2 cellular contexts compared by ENCODE assay signal in the genomic region with DNA sequence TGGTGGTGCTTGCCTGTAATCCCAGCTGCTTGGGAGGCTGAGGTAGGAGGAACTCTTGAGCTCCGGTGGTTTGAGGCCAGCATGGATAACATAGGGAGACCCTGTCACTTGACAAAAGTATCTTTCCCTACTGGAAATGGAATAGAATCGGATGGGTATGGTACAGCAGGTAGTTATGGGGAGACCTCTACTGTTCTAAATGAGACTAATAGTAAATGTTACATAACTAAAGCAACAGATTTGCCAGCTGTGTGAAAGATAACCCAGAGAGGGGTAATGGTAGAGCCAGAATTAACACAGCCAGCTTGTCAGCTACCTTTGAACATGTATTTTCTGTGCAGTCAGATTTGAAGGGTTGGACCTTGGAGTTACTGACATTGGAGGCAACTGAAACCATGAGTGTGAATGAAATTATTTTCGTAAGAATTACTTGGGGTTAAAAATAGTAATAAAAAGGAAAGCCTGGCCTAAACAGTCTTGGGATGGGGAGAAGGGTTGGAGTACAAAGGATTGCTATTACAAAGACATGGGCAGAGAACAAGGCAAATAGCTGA.
TF ChIP-seq lines count a peak whose summit lies in the region.

No MANE protein-coding gene starts in this region.

TF ChIP-seq in HEK293, 187 proteins besides CTCF, POLR2A, EP300 and RAD21:
- no peak for TF ChIP-seq ZNF549 (tag by site-specific recombination; IDR thresholded peaks at IDR 0.05)
- peak; percentile 70 for TF ChIP-seq ZNF664 (tag by site-specific recombination; IDR thresholded peaks at IDR 0.05)
- no peak for TF ChIP-seq ZNF10 (tag by site-specific recombination; IDR thresholded peaks at IDR 0.05)
- no peak for TF ChIP-seq ZNF701 (tag by site-specific recombination; IDR thresholded peaks at IDR 0.05)
- TF ChIP-seq GLIS2 (tag by site-specific recombination; IDR thresholded peaks at IDR 0.05) = no peak
- TF ChIP-seq ZNF423 (tag by site-specific recombination; IDR thresholded peaks at IDR 0.05) = no peak
- TF ChIP-seq ZNF654 (tag by site-specific recombination; IDR thresholded peaks at IDR 0.05; ENCODE audit: low read depth) = peak; percentile 54

TF ChIP-seq in liver, 16 proteins besides CTCF, POLR2A, EP300 and RAD21:
- TF ChIP-seq, protein P1, sequence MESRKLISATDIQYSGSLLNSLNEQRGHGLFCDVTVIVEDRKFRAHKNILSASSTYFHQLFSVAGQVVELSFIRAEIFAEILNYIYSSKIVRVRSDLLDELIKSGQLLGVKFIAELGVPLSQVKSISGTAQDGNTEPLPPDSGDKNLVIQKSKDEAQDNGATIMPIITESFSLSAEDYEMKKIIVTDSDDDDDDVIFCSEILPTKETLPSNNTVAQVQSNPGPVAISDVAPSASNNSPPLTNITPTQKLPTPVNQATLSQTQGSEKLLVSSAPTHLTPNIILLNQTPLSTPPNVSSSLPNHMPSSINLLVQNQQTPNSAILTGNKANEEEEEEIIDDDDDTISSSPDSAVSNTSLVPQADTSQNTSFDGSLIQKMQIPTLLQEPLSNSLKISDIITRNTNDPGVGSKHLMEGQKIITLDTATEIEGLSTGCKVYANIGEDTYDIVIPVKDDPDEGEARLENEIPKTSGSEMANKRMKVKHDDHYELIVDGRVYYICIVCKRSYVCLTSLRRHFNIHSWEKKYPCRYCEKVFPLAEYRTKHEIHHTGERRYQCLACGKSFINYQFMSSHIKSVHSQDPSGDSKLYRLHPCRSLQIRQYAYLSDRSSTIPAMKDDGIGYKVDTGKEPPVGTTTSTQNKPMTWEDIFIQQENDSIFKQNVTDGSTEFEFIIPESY (IDR thresholded peaks at IDR 0.05) = no peak
- TF ChIP-seq, protein P2, sequence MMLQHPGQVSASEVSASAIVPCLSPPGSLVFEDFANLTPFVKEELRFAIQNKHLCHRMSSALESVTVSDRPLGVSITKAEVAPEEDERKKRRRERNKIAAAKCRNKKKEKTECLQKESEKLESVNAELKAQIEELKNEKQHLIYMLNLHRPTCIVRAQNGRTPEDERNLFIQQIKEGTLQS (IDR thresholded peaks at IDR 0.05) = no peak
- TF ChIP-seq NR2F2 (IDR thresholded peaks at IDR 0.05) (no peak), HNF4A (conservative IDR thresholded peaks at IDR 0.05) (peak; percentile 11 to 21), TAF1 (conservative IDR thresholded peaks at IDR 0.05) (no peak), RXRA (IDR thresholded peaks at IDR 0.05) (peak in 1 of 2 donors; percentile 25)
TF ChIP-seq in liver: peak in this region for 2.
